15 cellular contexts compared by ENCODE assay signal in the genomic region with DNA sequence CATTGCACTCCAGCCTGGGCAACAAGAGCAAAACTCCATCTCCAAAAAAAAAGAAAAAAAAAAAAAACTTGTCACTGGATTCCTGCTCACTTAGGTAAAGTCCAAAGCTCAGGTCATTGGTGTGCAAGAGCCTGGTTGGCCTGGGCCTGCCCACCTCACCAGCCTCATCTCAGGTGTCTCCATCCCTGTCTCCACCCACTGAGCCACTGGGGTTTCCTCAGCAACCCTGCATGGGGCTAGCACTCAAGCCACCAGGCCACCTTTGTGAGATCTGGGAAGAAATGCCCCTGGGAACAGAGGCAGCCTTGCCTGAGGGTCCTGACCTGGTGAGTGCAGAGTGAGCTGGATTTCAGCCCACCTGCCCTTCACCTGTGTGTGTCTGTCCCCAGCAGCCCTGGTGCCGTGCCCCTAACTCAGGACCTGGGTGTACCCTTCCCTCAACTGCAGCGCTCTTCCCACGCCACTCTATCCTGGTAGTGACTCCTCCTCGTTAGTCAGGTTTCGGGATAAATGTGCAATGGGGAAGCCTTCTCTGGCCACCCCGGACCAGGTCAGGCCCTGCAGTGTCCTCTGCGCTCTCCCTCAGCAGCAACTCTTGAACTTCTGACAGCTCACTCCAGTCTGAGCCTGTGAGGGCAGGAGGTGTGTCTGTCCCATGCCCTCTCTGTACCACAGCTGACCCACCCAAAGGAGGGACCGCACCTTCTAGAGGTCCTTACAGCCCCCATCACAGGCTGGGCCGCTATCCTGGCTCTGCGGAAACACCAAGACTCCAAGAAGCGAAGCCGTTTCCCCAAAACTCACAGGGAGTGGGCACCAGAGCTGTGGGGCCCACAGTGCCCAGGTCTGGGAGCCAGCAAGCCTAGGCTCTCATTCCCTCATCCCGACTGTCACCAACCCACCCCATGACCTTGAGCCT. TPM values are rescaled to one million over a fixed set of nuclear protein-coding genes. Genes with fewer than 3 reads are reported as not detected.
"Had no signal": no experiment of that assay in that cellular context is flagged by ENCODE, and none has a peak within 500 bp of the region (broad histone marks: within the 10 kb centered on the region; RNA-seq: fewer than 3 reads in every experiment).

No MANE protein-coding gene starts in this region.

- H3K27ac Mint-ChIP-seq: activated naive CD4-positive, alpha-beta T cell treated with anti-CD3 and anti-CD28 coated beads, Interleukin-2, amount 50 U/mL, for 72 hours; brain; immature natural killer cell; memory B cell; WTC11 had no signal

- H3K4me1 Mint-ChIP-seq: central memory CD8-positive, alpha-beta T cell; immature natural killer cell; memory B cell had no signal

- H3K27me3 ChIP-seq: pancreas had no signal

- H3K36me3 ChIP-seq: pancreas had no signal

- H3K27ac ChIP-seq: epithelial cell of prostate, pancreas had no signal

- H3K9me3 ChIP-seq: pancreas had no signal

- H3K9me3 Mint-ChIP-seq: activated naive CD4-positive, alpha-beta T cell treated with anti-CD3 and anti-CD28 coated beads, Interleukin-2, amount 50 U/mL, for 72 hours; central memory CD8-positive, alpha-beta T cell; immature natural killer cell; memory B cell; WTC11 had no signal

- DNase-seq: amygdala; effector memory CD4-positive, alpha-beta T cell; immature natural killer cell; pancreas; retina; stimulated activated CD4-positive, alpha-beta T cell treated with anti-CD3 and anti-CD28 coated beads, Interleukin-4, amount 100 ng/mL, for 4 hours; T-helper 17 cell had no signal

- ATAC-seq: activated naive CD4-positive, alpha-beta T cell treated with anti-CD3 and anti-CD28 coated beads, Interleukin-2, amount 50 U/mL, for 72 hours; pancreas; T-helper 17 cell; WTC11 had no signal

- H3K4me3 ChIP-seq: pancreas had no signal

- H3K36me3 Mint-ChIP-seq: activated naive CD4-positive, alpha-beta T cell treated with anti-CD3 and anti-CD28 coated beads, Interleukin-2, amount 50 U/mL, for 72 hours; brain; immature natural killer cell; memory B cell; WTC11 had no signal

- H3K4me3 Mint-ChIP-seq: brain; central memory CD8-positive, alpha-beta T cell; immature natural killer cell; memory B cell; T-helper 17 cell; WTC11 had no signal

- FAIRE-seq: pancreas had no signal

RNA-seq across cellular contexts. Expression of a gene that starts 3.3 kb away (rescaled TPM):
- total RNA-seq: activated naive CD4-positive, alpha-beta T cell treated with anti-CD3 and anti-CD28 coated beads, Interleukin-2, amount 50 U/mL, for 72 hours; skeletal muscle tissue; WTC11 had no signal
- polyA plus RNA-seq: neural cell had no signal

RNA-seq across cellular contexts. Expression of a gene that starts 45.5 kb away (rescaled TPM):
- polyA plus RNA-seq: neural cell had no signal

RNA-seq across cellular contexts. Expression of a gene that starts 49.3 kb away (rescaled TPM):
- total RNA-seq: activated naive CD4-positive, alpha-beta T cell treated with anti-CD3 and anti-CD28 coated beads, Interleukin-2, amount 50 U/mL, for 72 hours; skeletal muscle tissue; T-helper 17 cell; WTC11 had no signal
- polyA plus RNA-seq: immature natural killer cell, neural cell had no signal
